In the genomic region with DNA sequence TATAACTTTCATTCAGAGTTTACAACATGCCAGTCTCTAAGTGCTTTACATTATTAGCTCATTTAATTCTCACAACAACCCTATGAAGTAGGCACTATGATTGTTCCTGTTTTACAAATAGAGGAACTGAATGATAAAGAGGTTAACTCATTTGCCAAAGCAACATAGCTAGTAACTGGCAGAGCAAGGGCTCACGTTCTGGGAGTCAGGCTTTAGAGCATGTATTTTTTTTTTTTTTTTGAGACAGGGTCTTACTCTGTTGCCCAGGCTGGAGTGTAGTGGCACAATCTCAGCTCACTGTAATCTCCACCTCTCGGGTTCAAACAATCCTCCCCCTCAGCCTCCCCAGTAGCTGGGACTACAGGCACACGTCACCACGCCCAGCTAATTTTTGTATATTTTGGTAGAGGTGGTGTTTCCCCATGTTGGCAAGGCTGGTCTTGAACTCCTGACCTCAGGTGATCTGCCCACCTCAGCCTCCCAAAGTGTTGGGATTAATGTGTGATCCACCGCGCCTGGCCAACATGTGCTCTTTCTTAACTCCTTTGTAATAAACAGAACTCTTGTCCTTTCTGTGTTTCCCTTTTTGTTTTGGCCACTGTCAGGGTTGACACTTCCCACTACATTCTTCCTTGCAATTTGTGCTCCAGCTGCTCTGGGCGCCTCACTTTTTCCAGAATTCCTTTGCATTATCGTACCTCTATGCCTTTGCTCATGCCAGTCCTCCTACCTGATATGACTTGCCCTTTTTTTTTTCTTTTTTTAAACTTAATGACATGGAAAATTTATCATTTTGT, we compare ENCODE assay signal across 12 cellular contexts. TPM values are rescaled to one million over a fixed set of nuclear protein-coding genes. Genes with fewer than 3 reads are reported as not detected.
DNase-seq lines count a peak whose midpoint lies in the region; ATAC-seq, FAIRE-seq and TF ChIP-seq lines count a peak whose summit lies in the region.
"Had no signal": no experiment of that assay in that cellular context is flagged by ENCODE, and none has a peak within 500 bp of the region (broad histone marks: within the 10 kb centered on the region; RNA-seq: fewer than 3 reads in every experiment).

No MANE protein-coding gene starts in this region.

- H3K36me3 ChIP-seq in RWPE2 (ENCODE audit: low read depth) = no peaks in the 10 kb centered on the region
- H3K36me3 ChIP-seq in H1 (ENCODE audit: control insufficient read depth in 2 of 4, insufficient read depth in 4 of 4, low read length in 3 of 4) = no peaks in the 10 kb centered on the region
- H3K36me3 ChIP-seq in gastrocnemius medialis = no peaks in the 10 kb centered on the region
- H3K36me3 ChIP-seq in effector memory CD4-positive, alpha-beta T cell (ENCODE audit: control insufficient read depth, insufficient read depth, low read length) = no peaks in the 10 kb centered on the region
- H3K36me3 ChIP-seq: MG63 had no signal

- no peak for TF ChIP-seq EP300 in H1 (IDR thresholded peaks at IDR 0.05; ENCODE audit: borderline replicate concordance in 1 of 2, low read depth in 2 of 2, low read length in 2 of 2)

- no peak overlapping the region for H2AFZ ChIP-seq in H9 (ENCODE audit: low read length)
- H2AFZ ChIP-seq in H1 (ENCODE audit: low read length) = no peak overlapping the region

- H3K14ac ChIP-seq in H9 (ENCODE audit: insufficient read depth, low read length) (no peak overlapping the region), H1 (ENCODE audit: insufficient read length) (no peak overlapping the region)

- H3K27me3 Mint-ChIP-seq in H9 (ENCODE audit: low read depth) = no peaks in the 10 kb centered on the region; the same call in 1 of the 2 replicates

- H2AK5ac ChIP-seq in H9 (ENCODE audit: insufficient read length, low read length) (no peak overlapping the region), H1 (ENCODE audit: low read depth, low read length) (no peak overlapping the region)

- H3K18ac ChIP-seq in H9 (ENCODE audit: insufficient read length, low read depth, low read length) = no peak overlapping the region
- H3K18ac ChIP-seq in H1 (ENCODE audit: extremely low read depth, low read length) = no peak overlapping the region

- H3T11ph ChIP-seq in H9 (ENCODE audit: low read length) = no peak overlapping the region

- no peak for TF ChIP-seq RAD21 in H1 (IDR thresholded peaks at IDR 0.05 in 1 of 2, conservative IDR thresholded peaks at IDR 0.05 in 1 of 2; ENCODE audit: low read depth in 2 of 2, low read length in 2 of 2)

- intact Hi-C loops in gastrocnemius medialis (cut with DNase I; ENCODE audit: low total_unique reads) = no loop called here

- H3K56ac ChIP-seq in H9 (ENCODE audit: insufficient read length, low read depth, low read length) (no peak overlapping the region), H1 (replicated peaks; ENCODE audit: insufficient read length, low read depth, low read length) (no peak overlapping the region)

- H3K4me1 Mint-ChIP-seq in H9 = peaks cover 44 to 46% of the 10 kb centered on the region in 2 experiments

- no peak for TF ChIP-seq POLR2A in H1 (IDR thresholded peaks at IDR 0.05; ENCODE audit: control extremely low read depth in 1 of 2, low read depth in 2 of 2, low read length in 2 of 2)
- no peak for TF ChIP-seq POLR2A in gastrocnemius medialis (IDR thresholded peaks at IDR 0.05)

- peak overlapping the region in 2 of 3 experiments; percentile 2 to 32; a peak in 3 of 7 replicates for H3K27ac Mint-ChIP-seq in H9
- H3K27ac Mint-ChIP-seq: natural killer cell treated with Interleukin-12 subunit alpha and Interleukin-12 subunit beta and Interleukin-15 and Interleukin-18, amount 100 ng/mL, for 72 hours had no signal

- H3K4me3 Mint-ChIP-seq in H9 = no peak overlapping the region
- H3K4me3 Mint-ChIP-seq: natural killer cell treated with Interleukin-12 subunit alpha and Interleukin-12 subunit beta and Interleukin-15 and Interleukin-18, amount 100 ng/mL, for 72 hours had no signal

- H3K23ac ChIP-seq in H9 (ENCODE audit: insufficient read length, low read depth, low read length) = no peak overlapping the region
- H3K23ac ChIP-seq in H1 (ENCODE audit: insufficient read length) = no peak overlapping the region

- H3K4ac ChIP-seq in H9 (ENCODE audit: low read depth, low read length) (no peak overlapping the region), H1 (replicated peaks; ENCODE audit: insufficient read length, low read depth, low read length) (no peak overlapping the region)

- H4K20me1 ChIP-seq in H9 (ENCODE audit: control insufficient read depth, insufficient read depth, insufficient read length) (no peaks in the 10 kb centered on the region), H1 (replicated peaks in 1 of 2; ENCODE audit: control insufficient read depth in 1 of 2, insufficient read depth in 2 of 2, low read length in 2 of 2) (no peaks in the 10 kb centered on the region)

- POLR2A ChIA-PET in H1 (lab: Charles Lee; ENCODE audit: partially characterized antibody) = interaction anchor here (0.9 to 1.6 kb wide), 4 partner anchors 8 to 35 kb away, joined by 4 to 5 read pairs (median 4); no protein-coding TSS in a partner anchor

- H3K4me3 ChIP-seq in RWPE2 (ENCODE audit: severe bottlenecking) = no peak overlapping the region
- no peak overlapping the region for H3K4me3 ChIP-seq in H1 (ENCODE audit: extremely low read depth in 1 of 4, insufficient read depth in 2 of 4, low read depth in 3 of 4, low read length in 4 of 4)
- no peak overlapping the region for H3K4me3 ChIP-seq in gastrocnemius medialis
- H3K4me3 ChIP-seq in effector memory CD4-positive, alpha-beta T cell (ENCODE audit: insufficient read depth, low read depth, low read length, poor library complexity, severe bottlenecking) = no peak overlapping the region
- H3K4me3 ChIP-seq: MG63 had no signal

- no peaks in the 10 kb centered on the region; a peak in 1 of 5 replicates for H3K9me3 Mint-ChIP-seq in H9
- H3K9me3 Mint-ChIP-seq: natural killer cell treated with Interleukin-12 subunit alpha and Interleukin-12 subunit beta and Interleukin-15 and Interleukin-18, amount 100 ng/mL, for 72 hours had no signal

- no peak overlapping the region for H2BK120ac ChIP-seq in H9 (ENCODE audit: low read depth, low read length, poor library complexity, severe bottlenecking)
- no peak overlapping the region for H2BK120ac ChIP-seq in H1 (replicated peaks; ENCODE audit: low read depth, low read length)

- H3K23me2 ChIP-seq in H9 (ENCODE audit: insufficient read length, low read depth, low read length, poor library complexity, severe bottlenecking) = no peaks in the 10 kb centered on the region
- H3K23me2 ChIP-seq in H1 (ENCODE audit: low read depth, low read length) = no peaks in the 10 kb centered on the region; the same call in 1 of the 2 replicates

- no peaks in the 10 kb centered on the region for H3K27me3 ChIP-seq in H9 (ENCODE audit: insufficient read depth, low read length)
- H3K27me3 ChIP-seq in RWPE2 (ENCODE audit: insufficient read depth, poor library complexity, severe bottlenecking) = no peaks in the 10 kb centered on the region
- no peaks in the 10 kb centered on the region for H3K27me3 ChIP-seq in H1 (replicated peaks in 1 of 4; ENCODE audit: control insufficient read depth in 3 of 4, extremely low read depth in 1 of 4, insufficient read depth in 3 of 4, low read length in 3 of 4)
- no peaks in the 10 kb centered on the region for H3K27me3 ChIP-seq in gastrocnemius medialis
- no peaks in the 10 kb centered on the region for H3K27me3 ChIP-seq in effector memory CD4-positive, alpha-beta T cell (replicated peaks; ENCODE audit: control insufficient read depth, insufficient read depth, low read length, poor library complexity, severe bottlenecking)
- H3K27me3 ChIP-seq: MG63 had no signal

- H3K4me1 ChIP-seq in H9 (ENCODE audit: insufficient read depth, low read length) (peaks cover 15% of the 10 kb centered on the region), RWPE2 (ENCODE audit: insufficient read depth, poor library complexity, severe bottlenecking) (peaks cover 51% of the 10 kb centered on the region), H1 (replicated peaks in 1 of 4; ENCODE audit: control insufficient read depth in 3 of 4, insufficient read depth in 4 of 4, low read length in 3 of 4) (peaks cover 16 to 29% (median 19%) of the 10 kb centered on the region in 4 experiments), gastrocnemius medialis (peaks cover 29 to 31% of the 10 kb centered on the region in 2 donors)
- H3K4me1 ChIP-seq in effector memory CD4-positive, alpha-beta T cell (ENCODE audit: control insufficient read depth, insufficient read depth, low read length, poor library complexity, severe bottlenecking) = no peaks in the 10 kb centered on the region

- no peak for FAIRE-seq in H1 (lab: Jason Lieb, UNC)

- no peak overlapping the region for H2BK12ac ChIP-seq in H9 (ENCODE audit: insufficient read length, low read depth, low read length)
- H2BK12ac ChIP-seq in H1 (ENCODE audit: low read depth, low read length) = peak overlapping the region; percentile 65; the same call in 1 of the 2 replicates

- in situ Hi-C loops in gastrocnemius medialis (cut with MboI; ENCODE audit: low sequenced_read_pairs in 4 of 4) = no loop called here

- no peak overlapping the region for H3K9ac ChIP-seq in H9 (ENCODE audit: extremely low read depth, insufficient read length, low read length)
- H3K9ac ChIP-seq in H1 (replicated peaks in 1 of 4; ENCODE audit: extremely low read depth in 1 of 4, low read depth in 3 of 4, low read length in 3 of 4) = no peak overlapping the region

- H2BK20ac ChIP-seq in H9 (ENCODE audit: low read depth, low read length, poor library complexity, severe bottlenecking) (no peak overlapping the region), H1 (ENCODE audit: low read length) (peak overlapping the region; percentile 80; the same call in 1 of the 2 replicates)

- WGBS in H9 (ENCODE audit: extremely low coverage, insufficient read length, low lambda C conversion rate) = no CpG with 5 or more reads among the region's 8 CpGs
- 75% methylated on average over 8 of the region's 8 CpGs; no CpG with 5 or more reads in 1 of the 2 experiments for WGBS in H1 (ENCODE audit: extremely low coverage in 1 of 2, insufficient coverage in 1 of 2, insufficient read length in 1 of 2, insufficient replicate concordance in 2 of 2, low coverage in 1 of 2, low lambda C conversion rate in 2 of 2, missing lambda C conversion rate in 1 of 2), 2 experiments

- no peaks in the 10 kb centered on the region for H3K79me1 ChIP-seq in H9 (ENCODE audit: insufficient read depth, low read depth, low read length, poor library complexity, severe bottlenecking)
- H3K79me1 ChIP-seq in H1 (ENCODE audit: low read depth, low read length) = no peaks in the 10 kb centered on the region; the same call in none of the 2 replicates

- TF ChIP-seq CTCF in H9 (conservative IDR thresholded peaks at IDR 0.05) = no peak
- TF ChIP-seq CTCF in RWPE2 (IDR thresholded peaks at IDR 0.05; ENCODE audit: poor library complexity, severe bottlenecking) = no peak
- TF ChIP-seq CTCF in H1 (IDR thresholded peaks at IDR 0.05; ENCODE audit: control extremely low read depth in 1 of 3, insufficient read depth in 1 of 3, low read depth in 1 of 3, low read length in 3 of 3) = no peak
- TF ChIP-seq CTCF in gastrocnemius medialis (IDR thresholded peaks at IDR 0.05 in 4 of 5, conservative IDR thresholded peaks at IDR 0.05 in 1 of 5) = no peak

- H3K79me2 ChIP-seq in H9 (ENCODE audit: insufficient read depth, low read length) (no peaks in the 10 kb centered on the region), H1 (ENCODE audit: control insufficient read depth in 1 of 2, insufficient read depth in 2 of 2, low read length in 2 of 2) (no peaks in the 10 kb centered on the region)

- H3K4me2 ChIP-seq in H9 (ENCODE audit: insufficient read depth, insufficient read length, low read length) = no peak overlapping the region
- no peak overlapping the region for H3K4me2 ChIP-seq in H1 (ENCODE audit: insufficient read depth in 1 of 2, low read depth in 2 of 2, low read length in 2 of 2)

- H3K36me3 Mint-ChIP-seq in H9 (ENCODE audit: insufficient read depth in 1 of 3, low read depth in 3 of 3) = no peaks in the 10 kb centered on the region
- H3K36me3 Mint-ChIP-seq: natural killer cell treated with Interleukin-12 subunit alpha and Interleukin-12 subunit beta and Interleukin-15 and Interleukin-18, amount 100 ng/mL, for 72 hours had no signal

- H4K91ac ChIP-seq in H9 (ENCODE audit: insufficient read length, low read depth, low read length) (no peak overlapping the region), H1 (replicated peaks; ENCODE audit: insufficient read length, low read length) (no peak overlapping the region)

- CTCF ChIA-PET in H1 (lab: Charles Lee; ENCODE audit: partially characterized antibody) = interaction anchor here (0.6 to 1.7 kb wide), 8 partner anchors 12 to 426 kb away, joined by 3 to 5 read pairs (median 3); no protein-coding TSS in a partner anchor

- DNase-seq in H9 = no peak
- DNase-seq in RWPE2 (ENCODE audit: low spot score) = no peak
- DNase-seq in H1 (ENCODE audit: low read depth in 1 of 2, low spot score in 2 of 2) = no peak
- no peak for DNase-seq in gastrocnemius medialis
- DNase-seq in effector memory CD4-positive, alpha-beta T cell = no peak
- DNase-seq: activated CD4-positive, CD25-positive, alpha-beta regulatory T cell; stimulated activated CD4-positive, alpha-beta T cell treated with anti-CD3 and anti-CD28 coated beads, Interleukin-2, amount 100 ng/mL, for 24 hours had no signal

- H2BK15ac ChIP-seq in H9 (ENCODE audit: low read depth, low read length) = no peak overlapping the region
- peak overlapping the region; percentile 88; the same call in 1 of the 2 replicates for H2BK15ac ChIP-seq in H1 (ENCODE audit: low read length)

- no peak overlapping the region for H4K5ac ChIP-seq in H9 (ENCODE audit: insufficient read length, low read depth, low read length)
- no peak overlapping the region for H4K5ac ChIP-seq in H1 (ENCODE audit: insufficient read length, low read depth, low read length)

- no peak overlapping the region for H4K8ac ChIP-seq in H9 (replicated peaks; ENCODE audit: insufficient read length, low read depth, low read length)
- H4K8ac ChIP-seq in H1 (ENCODE audit: extremely low read depth, insufficient read depth, low read length) = no peak overlapping the region

- H3K27ac ChIP-seq in H9 (ENCODE audit: insufficient read length, low read depth, low read length) (no peak overlapping the region), RWPE2 (ENCODE audit: poor library complexity, severe bottlenecking) (peak overlapping the region; percentile 83), H1 (ENCODE audit: low read depth, low read length) (no peak overlapping the region), gastrocnemius medialis (peak overlapping the region; percentile 48 to 77 (median 63))
- no peak overlapping the region for H3K27ac ChIP-seq in effector memory CD4-positive, alpha-beta T cell (ENCODE audit: insufficient read depth, low read length, poor library complexity, severe bottlenecking)

- no peak for ATAC-seq in RWPE2 (ENCODE audit: low read depth)
- no peak for ATAC-seq in gastrocnemius medialis
- ATAC-seq in GM18873 (IDR thresholded peaks at IDR 0.05; ENCODE audit: low FRiP score, unreplicated experiment) = no peak
- ATAC-seq in HG03135 (IDR thresholded peaks at IDR 0.05; ENCODE audit: unreplicated experiment) = no peak
- no peak for ATAC-seq in HG03469 (IDR thresholded peaks at IDR 0.05; ENCODE audit: unreplicated experiment)
- ATAC-seq: natural killer cell treated with Interleukin-12 subunit alpha and Interleukin-12 subunit beta and Interleukin-15 and Interleukin-18, amount 100 ng/mL, for 72 hours had no signal

- H3K9me3 ChIP-seq in H9 (ENCODE audit: control insufficient read depth, low read depth, low read length) = no peaks in the 10 kb centered on the region
- H3K9me3 ChIP-seq in RWPE2 (ENCODE audit: severe bottlenecking) = no peaks in the 10 kb centered on the region
- no peaks in the 10 kb centered on the region for H3K9me3 ChIP-seq in H1 (ENCODE audit: insufficient read depth in 2 of 2, low read depth in 1 of 2, low read length in 1 of 2)
- H3K9me3 ChIP-seq in gastrocnemius medialis = no peaks in the 10 kb centered on the region
- no peaks in the 10 kb centered on the region for H3K9me3 ChIP-seq in effector memory CD4-positive, alpha-beta T cell (ENCODE audit: control insufficient read depth, low read length)
- H3K9me3 ChIP-seq: MG63 had no signal

- H2BK5ac ChIP-seq in H9 (ENCODE audit: insufficient read length, low read length) (no peak overlapping the region), H1 (ENCODE audit: low read depth, low read length) (no peak overlapping the region)

RNA-seq across cellular contexts. Expression of a gene that starts 39.0 kb away (rescaled TPM):
- total RNA-seq in H9 (2021) (25.9 and 26.7 TPM in 2 replicates), gastrocnemius medialis (10 to 100 TPM; 15.9 to 61.7 (median 26.3) TPM)
- 11.1 and 12.4 TPM in 2 replicates for total RNA-seq in H1 (2021; fragmentation: NEBNext Ultra II Directional; extraction: Animal tissue kit (Norgen Biotek cat#: 25700))
- 10.1 and 17.3 TPM in 2 replicates for polyA plus RNA-seq in H1 (2011; rRNA removed)
- polyA plus RNA-seq in H1 (2011; cell fraction: cytosol; rRNA removed) = 9.1 TPM
- polyA plus RNA-seq in H1 (2011; cell fraction: nucleus; rRNA removed) = 41.6 TPM
- 7.8 to 10.4 TPM (median 8.7 TPM) in 4 replicates for polyA plus RNA-seq in H1 (2012, experiment 1 of 2)
- 5.0 TPM for polyA plus RNA-seq in H1 (2012, experiment 2 of 2)
- polyA plus RNA-seq in H1 (2013, experiment 1 of 2) = 13.2 TPM
- polyA plus RNA-seq in H1 (2013, experiment 2 of 2) = 11.1 TPM
- polyA minus RNA-seq in H1 (2011; rRNA and poly(A)+ RNA removed) = 16.5 and 18.3 TPM in 2 replicates
- polyA minus RNA-seq in H1 (2011; cell fraction: cytosol; rRNA and poly(A)+ RNA removed) = 12.3 TPM
- polyA minus RNA-seq in H1 (2011; cell fraction: nucleus; rRNA and poly(A)+ RNA removed) = 14.3 TPM

Comparison
In these comparisons a context has a peak if more than half of its experiments do, and no peak if none do; other contexts are left out.
1. H3K27ac ChIP-seq: peak in RWPE2 (single experiment) and gastrocnemius medialis (4 of 4); none in H9 (single experiment), H1 (single experiment) and effector memory CD4-positive, alpha-beta T cell (single experiment).